Comparison of ENCODE assay signal across 1 cellular context in genomic region chr2:39419282-39420223, GRCh38.
TF ChIP-seq lines count a peak whose summit lies in the region.

No MANE protein-coding gene starts in this region.

TF ChIP-seq in IMR-90, 13 proteins besides CTCF, POLR2A, EP300 and RAD21:
- TF ChIP-seq FOS (IDR thresholded peaks at IDR 0.05; ENCODE audit: low read depth, low read length) (no peak), MAFK (IDR thresholded peaks at IDR 0.05; ENCODE audit: low read depth, low read length) (peak; percentile 31; the same call in 1 of the 2 replicates), MXI1 (IDR thresholded peaks at IDR 0.05; ENCODE audit: borderline replicate concordance, low read depth, low read length) (no peak), CEBPB (IDR thresholded peaks at IDR 0.05; ENCODE audit: low read depth, low read length) (peak; percentile 20; the same call in 1 of the 2 replicates), NFE2L2 (IDR thresholded peaks at IDR 0.05; ENCODE audit: low read depth, low read length) (no peak), BHLHE40 (IDR thresholded peaks at IDR 0.05; ENCODE audit: low read depth, low read length) (no peak)
- TF ChIP-seq, protein P1, sequence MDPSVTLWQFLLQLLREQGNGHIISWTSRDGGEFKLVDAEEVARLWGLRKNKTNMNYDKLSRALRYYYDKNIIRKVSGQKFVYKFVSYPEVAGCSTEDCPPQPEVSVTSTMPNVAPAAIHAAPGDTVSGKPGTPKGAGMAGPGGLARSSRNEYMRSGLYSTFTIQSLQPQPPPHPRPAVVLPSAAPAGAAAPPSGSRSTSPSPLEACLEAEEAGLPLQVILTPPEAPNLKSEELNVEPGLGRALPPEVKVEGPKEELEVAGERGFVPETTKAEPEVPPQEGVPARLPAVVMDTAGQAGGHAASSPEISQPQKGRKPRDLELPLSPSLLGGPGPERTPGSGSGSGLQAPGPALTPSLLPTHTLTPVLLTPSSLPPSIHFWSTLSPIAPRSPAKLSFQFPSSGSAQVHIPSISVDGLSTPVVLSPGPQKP (IDR thresholded peaks at IDR 0.05; ENCODE audit: borderline replicate concordance, low read depth, low read length): no peak
